Comparison of ENCODE assay signal across 8 cellular contexts in the genomic region with DNA sequence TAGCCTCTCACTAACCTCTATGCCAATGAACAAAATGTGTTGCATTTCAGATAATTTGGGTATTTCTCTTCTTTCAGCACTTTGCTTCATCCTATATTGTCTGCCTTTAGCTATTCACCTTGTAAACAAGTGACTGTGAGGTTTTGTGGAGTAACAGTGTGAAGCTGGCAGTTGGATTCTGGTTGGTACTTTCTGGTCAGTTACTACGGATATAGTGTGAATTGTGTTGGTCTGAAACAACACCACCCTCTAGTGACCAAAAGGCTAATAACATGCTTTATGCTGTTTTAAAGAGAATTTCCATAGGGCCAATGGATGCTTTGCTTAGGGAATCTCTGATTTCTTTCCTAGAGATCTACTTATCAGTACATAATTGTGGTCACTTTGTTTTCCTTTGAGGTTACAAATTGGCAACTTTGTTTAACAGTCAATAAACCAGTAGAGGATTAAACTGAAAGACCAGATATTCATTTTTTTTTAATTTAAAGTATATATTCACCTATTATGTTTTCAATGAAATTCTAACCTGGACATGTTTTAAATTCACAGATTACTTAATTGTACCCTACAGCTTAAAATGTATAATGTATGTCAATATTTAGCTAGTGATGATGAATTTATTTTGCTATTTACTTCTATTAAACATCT. TPM values are rescaled to one million over a fixed set of nuclear protein-coding genes. Genes with fewer than 3 reads are reported as not detected.
DNase-seq lines count a peak whose midpoint lies in the region; ATAC-seq and TF ChIP-seq lines count a peak whose summit lies in the region.

No MANE protein-coding gene starts in this region.

- H3K4me3 ChIP-seq in heart right ventricle = no peak overlapping the region

- ATAC-seq in GM19395 (IDR thresholded peaks at IDR 0.05; ENCODE audit: unreplicated experiment) (peak; percentile 58), HG03378 (IDR thresholded peaks at IDR 0.05; ENCODE audit: unreplicated experiment) (peak; percentile 84), heart right ventricle (peak in 5 of 8 donors; percentile 40 to 66 (median 61))
- no peak for ATAC-seq in activated CD8-positive, alpha-beta T cell treated with anti-CD3 and anti-CD28 coated beads, Interleukin-2, amount 10 ng/mL, durations not matched to agents 7 days and 5 days

- no peak overlapping the region for H3K4me3 Mint-ChIP-seq in activated CD8-positive, alpha-beta T cell treated with anti-CD3 and anti-CD28 coated beads, Interleukin-2, amount 10 ng/mL, durations not matched to agents 7 days and 5 days
- no peak overlapping the region for H3K4me3 Mint-ChIP-seq in activated T-helper 1 cell treated with anti-CD3 and anti-CD28 coated beads, Interleukin-12 subunit alpha, Interleukin-12 subunit beta, Interleukin-2, Interleukin-4 antibody, amounts not matched to agents 30 ng/mL and 10 ng/mL and 1 ng/mL, durations not matched to agents 14 hours and 24 hours and 36 hours

- no peaks in the 10 kb centered on the region for H3K9me3 ChIP-seq in heart right ventricle

- H3K27ac ChIP-seq in heart right ventricle = no peak overlapping the region

- no peaks in the 10 kb centered on the region for H3K36me3 Mint-ChIP-seq in activated CD8-positive, alpha-beta T cell treated with anti-CD3 and anti-CD28 coated beads, Interleukin-2, amount 10 ng/mL, durations not matched to agents 7 days and 5 days (ENCODE audit: low read depth)
- no peaks in the 10 kb centered on the region for H3K36me3 Mint-ChIP-seq in activated T-helper 1 cell treated with anti-CD3 and anti-CD28 coated beads, Interleukin-12 subunit alpha, Interleukin-12 subunit beta, Interleukin-2, Interleukin-4 antibody, amounts not matched to agents 30 ng/mL and 10 ng/mL and 1 ng/mL, durations not matched to agents 14 hours and 24 hours and 36 hours (ENCODE audit: low read depth)

- DNase-seq in DMS114 treated with DMSO at 0.1 percent for 48 hours (lab: John Stamatoyannopoulos, UW; ENCODE audit: unreplicated experiment) = peak; percentile 87
- peak; percentile 78 for DNase-seq in NCI-H2227 treated with DMSO at 0.1 percent for 48 hours (lab: John Stamatoyannopoulos, UW)
- DNase-seq in activated CD8-positive, alpha-beta T cell treated with anti-CD3 and anti-CD28 coated beads, Interleukin-2, amount 10 ng/mL, durations not matched to agents 7 days and 5 days = peak; percentile 48
- peak in 1 of 2 donors; percentile 40 for DNase-seq in heart right ventricle
- DNase-seq in renal cortical epithelial cell (ENCODE audit: low read depth) = peak; percentile 77
- no peak for DNase-seq in activated T-helper 1 cell treated with anti-CD3 and anti-CD28 coated beads, Interleukin-12 subunit alpha, Interleukin-12 subunit beta, Interleukin-2, Interleukin-4 antibody, amounts not matched to agents 30 ng/mL and 10 ng/mL and 1 ng/mL, durations not matched to agents 14 hours and 24 hours and 36 hours (ENCODE audit: low spot score)

- peaks cover 39% of the 10 kb centered on the region for H3K27me3 Mint-ChIP-seq in activated CD8-positive, alpha-beta T cell treated with anti-CD3 and anti-CD28 coated beads, Interleukin-2, amount 10 ng/mL, durations not matched to agents 7 days and 5 days (ENCODE audit: low read depth)
- peaks cover 49% of the 10 kb centered on the region for H3K27me3 Mint-ChIP-seq in activated T-helper 1 cell treated with anti-CD3 and anti-CD28 coated beads, Interleukin-12 subunit alpha, Interleukin-12 subunit beta, Interleukin-2, Interleukin-4 antibody, amounts not matched to agents 30 ng/mL and 10 ng/mL and 1 ng/mL, durations not matched to agents 14 hours and 24 hours and 36 hours (ENCODE audit: insufficient read depth)

- H3K27me3 ChIP-seq in heart right ventricle = peaks cover 16 to 56% (median 51%) of the 10 kb centered on the region in 7 donors

- WGBS in heart right ventricle, 2 donors = 0% methylated on average over 1 of the region's 1 CpG

- POLR2A ChIA-PET in activated CD8-positive, alpha-beta T cell treated with anti-CD3 and anti-CD28 coated beads, Interleukin-2, amount 10 ng/mL, durations not matched to agents 7 days and 5 days (lab: Charles Lee) = no interaction called here

- H3K4me1 ChIP-seq in heart right ventricle = peaks cover 2 to 19% (median 14%) of the 10 kb centered on the region in 9 donors

- TF ChIP-seq CTCF in heart right ventricle (IDR thresholded peaks at IDR 0.05) = peak; percentile 51 to 84 (median 78)

- no peaks in the 10 kb centered on the region for H3K36me3 ChIP-seq in heart right ventricle

- H3K9me3 Mint-ChIP-seq in activated CD8-positive, alpha-beta T cell treated with anti-CD3 and anti-CD28 coated beads, Interleukin-2, amount 10 ng/mL, durations not matched to agents 7 days and 5 days (ENCODE audit: insufficient read depth) = no peaks in the 10 kb centered on the region
- H3K9me3 Mint-ChIP-seq in activated T-helper 1 cell treated with anti-CD3 and anti-CD28 coated beads, Interleukin-12 subunit alpha, Interleukin-12 subunit beta, Interleukin-2, Interleukin-4 antibody, amounts not matched to agents 30 ng/mL and 10 ng/mL and 1 ng/mL, durations not matched to agents 14 hours and 24 hours and 36 hours = no peaks in the 10 kb centered on the region

- H3K4me1 Mint-ChIP-seq in activated CD8-positive, alpha-beta T cell treated with anti-CD3 and anti-CD28 coated beads, Interleukin-2, amount 10 ng/mL, durations not matched to agents 7 days and 5 days (ENCODE audit: low read depth) = peaks cover 21% of the 10 kb centered on the region
- peaks cover 20% of the 10 kb centered on the region for H3K4me1 Mint-ChIP-seq in activated T-helper 1 cell treated with anti-CD3 and anti-CD28 coated beads, Interleukin-12 subunit alpha, Interleukin-12 subunit beta, Interleukin-2, Interleukin-4 antibody, amounts not matched to agents 30 ng/mL and 10 ng/mL and 1 ng/mL, durations not matched to agents 14 hours and 24 hours and 36 hours (ENCODE audit: low read depth)

- intact Hi-C loops in heart right ventricle (cut with DNase I) = loop anchor here (1.0 to 5.0 kb wide), 8 partner anchors 363 to 523 kb away; no protein-coding TSS in a partner anchor
- intact Hi-C loops in activated T-helper 1 cell treated with anti-CD3 and anti-CD28 coated beads, Interleukin-12 subunit alpha, Interleukin-12 subunit beta, Interleukin-2, Interleukin-4 antibody, amounts not matched to agents 30 ng/mL and 10 ng/mL and 1 ng/mL, durations not matched to agents 14 hours and 24 hours and 36 hours (cut with micrococcal nuclease) = loop anchor here (1.0 to 10.0 kb wide), 5 partner anchors 133 to 917 kb away; no protein-coding TSS in a partner anchor

- CTCF ChIA-PET in activated CD8-positive, alpha-beta T cell treated with anti-CD3 and anti-CD28 coated beads, Interleukin-2, amount 10 ng/mL, durations not matched to agents 7 days and 5 days (lab: Charles Lee) = interaction anchor here (0.8 to 1.5 kb wide), 10 partner anchors 8 to 615 kb away, joined by 3 to 10 read pairs (median 4); partner anchors contain the start of gene ZRANB2

- H3K27ac Mint-ChIP-seq in activated CD8-positive, alpha-beta T cell treated with anti-CD3 and anti-CD28 coated beads, Interleukin-2, amount 10 ng/mL, durations not matched to agents 7 days and 5 days = no peak overlapping the region
- no peak overlapping the region for H3K27ac Mint-ChIP-seq in activated T-helper 1 cell treated with anti-CD3 and anti-CD28 coated beads, Interleukin-12 subunit alpha, Interleukin-12 subunit beta, Interleukin-2, Interleukin-4 antibody, amounts not matched to agents 30 ng/mL and 10 ng/mL and 1 ng/mL, durations not matched to agents 14 hours and 24 hours and 36 hours

RNA-seq across cellular contexts. Expression of gene PTGER3, which starts 2.5 kb away (rescaled TPM):
- total RNA-seq in activated CD8-positive, alpha-beta T cell treated with anti-CD3 and anti-CD28 coated beads, Interleukin-2, amount 10 ng/mL, durations not matched to agents 7 days and 5 days = 1 to 10 TPM; 2.8 to 3.4 TPM
- 1 to 10 TPM in 5 of 10 donors, under 1 TPM in 5; 0.11 to 4.6 (median 0.98) TPM for total RNA-seq in heart right ventricle
- polyA plus RNA-seq in heart right ventricle = 1 to 10 TPM; 1.0 to 1.5 TPM
- total RNA-seq in renal cortical epithelial cell = 0.20 and 0.52 TPM in 2 replicates
- total RNA-seq in activated T-helper 1 cell treated with anti-CD3 and anti-CD28 coated beads, Interleukin-12 subunit alpha, Interleukin-12 subunit beta, Interleukin-2, Interleukin-4 antibody, amounts not matched to agents 30 ng/mL and 10 ng/mL and 1 ng/mL, durations not matched to agents 14 hours and 24 hours and 36 hours = 1.3 and 1.4 TPM in 2 replicates

RNA-seq across cellular contexts. Expression of gene ZRANB2, which starts 30.8 kb away (rescaled TPM):
- total RNA-seq in activated CD8-positive, alpha-beta T cell treated with anti-CD3 and anti-CD28 coated beads, Interleukin-2, amount 10 ng/mL, durations not matched to agents 7 days and 5 days = 10 to 100 TPM; 95.9 to 98.6 TPM
- total RNA-seq in heart right ventricle (10 to 100 TPM; 43.4 to 54.9 (median 48.4) TPM), renal cortical epithelial cell (27.3 and 47.7 TPM in 2 replicates)
- polyA plus RNA-seq in heart right ventricle = 10 to 100 TPM; 26.5 to 55.5 TPM
- 149 and 152 TPM in 2 replicates for total RNA-seq in activated T-helper 1 cell treated with anti-CD3 and anti-CD28 coated beads, Interleukin-12 subunit alpha, Interleukin-12 subunit beta, Interleukin-2, Interleukin-4 antibody, amounts not matched to agents 30 ng/mL and 10 ng/mL and 1 ng/mL, durations not matched to agents 14 hours and 24 hours and 36 hours
